18 cellular contexts compared by ENCODE assay signal in the genomic region with DNA sequence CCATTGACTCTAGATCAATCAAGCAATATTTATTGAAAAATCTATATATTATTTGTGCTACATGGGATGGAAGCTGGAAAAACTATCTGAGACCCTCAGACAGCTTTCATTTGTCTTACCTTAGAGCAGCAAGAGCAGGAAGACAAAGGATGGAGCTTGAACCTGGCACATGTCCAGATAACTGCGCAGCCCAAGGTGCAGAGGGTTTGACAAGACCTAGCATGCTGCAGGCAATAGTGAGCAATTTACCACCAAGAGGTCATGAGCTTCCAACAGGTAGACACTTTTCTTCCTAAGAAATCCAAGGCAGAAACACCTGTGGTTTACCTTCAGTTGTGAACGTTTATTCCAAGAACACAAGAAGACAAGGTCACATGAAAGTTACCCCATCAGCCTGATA.
"Had no signal": no experiment of that assay in that cellular context is flagged by ENCODE, and none has a peak within 500 bp of the region (broad histone marks: within the 10 kb centered on the region; RNA-seq: fewer than 3 reads in every experiment).

No MANE protein-coding gene starts in this region.

- H3K36me3 ChIP-seq: SJSA1 had no signal

- H3K4me1 ChIP-seq: SJSA1 had no signal

- H3K9me3 ChIP-seq: SJSA1 had no signal

- H3K27ac ChIP-seq: SJSA1, SK-N-MC had no signal

- H3K27me3 ChIP-seq: SJSA1 had no signal

- DNase-seq: KBM-7, MV-4-11, NCI-H1048, NCI-H1436, NCI-H187, NCI-H2029, NCI-H2171, NCI-H226, NCI-H446, NCI-H510A, NCI-H524 treated with DMSO at 0.1 percent for 48 hours, NCI-H82, Right ventricle myocardium superior, RPMI8226, SIG-M5 had no signal

- H3K4me3 ChIP-seq: SJSA1, SK-N-MC had no signal

- FAIRE-seq: RCC 7860 had no signal
